Comparison of ENCODE assay signal across 2 cellular contexts in genomic region chr14:31529053-31529452, GRCh38.
TF ChIP-seq lines count a peak whose summit lies in the region.

No MANE protein-coding gene starts in this region.

TF ChIP-seq in IMR-90, 13 proteins besides CTCF, POLR2A, EP300 and RAD21:
- TF ChIP-seq USF2 (IDR thresholded peaks at IDR 0.05; ENCODE audit: low read depth, low read length) (no peak), CEBPB (IDR thresholded peaks at IDR 0.05; ENCODE audit: low read depth, low read length) (peak; percentile 63; the same call in 1 of the 2 replicates)
TF ChIP-seq in IMR-90: peak in this region for 1.

TF ChIP-seq in HepG2, 621 proteins besides CTCF, POLR2A, EP300 and RAD21 (continues in another document):
- TF ChIP-seq KLF16 (CRISPR knock-in tag; IDR thresholded peaks at IDR 0.05) (peak in 1 of 2 experiments; percentile 54; a peak in 1 of 4 replicates), ARID3A (IDR thresholded peaks at IDR 0.05; ENCODE audit: low read depth, low read length) (peak; percentile 37; the same call in 1 of the 2 replicates), WIZ (CRISPR knock-in tag; IDR thresholded peaks at IDR 0.05) (0 out of 2 replicates have a peak, but pooled peaks have one; percentile 24), KDM6A (CRISPR knock-in tag; IDR thresholded peaks at IDR 0.05; ENCODE audit: low read depth) (0 out of 2 replicates have a peak, but pooled peaks have one; percentile 47), NR2F1 (CRISPR knock-in tag; IDR thresholded peaks at IDR 0.05) (0 out of 4 replicates have a peak, but pooled peaks of 1 of the 2 experiments have one; percentile 31), ZNF629 (CRISPR knock-in tag; conservative IDR thresholded peaks at IDR 0.05) (no peak), REPIN1 (CRISPR knock-in tag; IDR thresholded peaks at IDR 0.05; ENCODE audit: borderline replicate concordance, low read depth) (no peak), ZFX (CRISPR knock-in tag; IDR thresholded peaks at IDR 0.05; ENCODE audit: low read depth) (no peak), ARID5B (CRISPR knock-in tag; IDR thresholded peaks at IDR 0.05) (peak; percentile 94), NCOA2 (CRISPR knock-in tag; IDR thresholded peaks at IDR 0.05) (peak; percentile 63; the same call in 1 of the 2 replicates), TRIM24 (CRISPR knock-in tag; IDR thresholded peaks at IDR 0.05) (0 out of 2 replicates have a peak, but pooled peaks have one; percentile 52), ZBTB26 (CRISPR knock-in tag; IDR thresholded peaks at IDR 0.05; ENCODE audit: borderline replicate concordance) (no peak), KDM1A (CRISPR knock-in tag; IDR thresholded peaks at IDR 0.05) (peak; percentile 69; the same call in 1 of the 2 replicates), ZUFSP (CRISPR knock-in tag; IDR thresholded peaks at IDR 0.05; ENCODE audit: borderline replicate concordance) (no peak), ZNF646 (CRISPR knock-in tag; IDR thresholded peaks at IDR 0.05) (no peak), POGK (CRISPR knock-in tag; conservative IDR thresholded peaks at IDR 0.05) (no peak), IRF2 (CRISPR knock-in tag; IDR thresholded peaks at IDR 0.05) (peak; percentile 52), HIC2 (CRISPR knock-in tag; IDR thresholded peaks at IDR 0.05; ENCODE audit: low read depth) (no peak), PAXIP1 (CRISPR knock-in tag; conservative IDR thresholded peaks at IDR 0.05) (peak; percentile 82)
